ENCODE assay signal across 32 cellular contexts in genomic region chr6:71090216-71090615, GRCh38.
"Had no signal": no experiment of that assay in that cellular context is flagged by ENCODE, and none has a peak within 500 bp of the region (broad histone marks: within the 10 kb centered on the region; RNA-seq: fewer than 3 reads in every experiment).

No MANE protein-coding gene starts in this region.

- H3K4me3 ChIP-seq: ovary, psoas muscle, skin epidermis, smooth muscle cell, spleen, suprapubic skin, testis, tibial artery, transverse colon, upper lobe of left lung, vagina had no signal

- H3K27ac ChIP-seq: ovary, parathyroid adenoma, psoas muscle, skin epidermis, suprapubic skin, testis, tibial artery, transverse colon, upper lobe of left lung, vagina had no signal

- FAIRE-seq: urothelium cell line had no signal

- H3K4me2 ChIP-seq: smooth muscle cell had no signal

- H3K27me3 ChIP-seq: ovary, spleen, suprapubic skin, testis, tibial artery, transverse colon, upper lobe of left lung, vagina had no signal

- H3K27ac Mint-ChIP-seq: naive thymus-derived CD8-positive, alpha-beta T cell; natural killer cell treated with Interleukin-12 subunit alpha and Interleukin-12 subunit beta and Interleukin-15 and Interleukin-18, amount 100 ng/mL, for 72 hours; nephron progenitor cell; progenitor cell of endocrine pancreas; stimulated activated memory B cell treated with anti-CD40 and anti-IgM and Interleukin-4, amounts not matched to agents 10 μg/mL and 1 μg/mL and 100 μg/mL, for 72 hours; stimulated activated naive CD8-positive, alpha-beta T cell treated with anti-CD3 and anti-CD28 coated beads, Interleukin-15, amount 100 ng/mL, for 72 hours had no signal

- H3K9ac ChIP-seq: parathyroid adenoma had no signal

- H3K27me3 Mint-ChIP-seq: progenitor cell of endocrine pancreas; stimulated activated memory B cell treated with anti-CD40 and anti-IgM and Interleukin-4, amounts not matched to agents 10 μg/mL and 1 μg/mL and 100 μg/mL, for 72 hours; stimulated activated naive CD8-positive, alpha-beta T cell treated with anti-CD3 and anti-CD28 coated beads, Interleukin-15, amount 100 ng/mL, for 72 hours had no signal

- H3K36me3 ChIP-seq: ovary, spleen, suprapubic skin, tibial artery, transverse colon, upper lobe of left lung, vagina had no signal

- H3K9me3 ChIP-seq: ovary, psoas muscle, spleen, suprapubic skin, testis, tibial artery, transverse colon, upper lobe of left lung, vagina had no signal

- H3K4me1 Mint-ChIP-seq: naive thymus-derived CD8-positive, alpha-beta T cell; nephron progenitor cell; neural crest cell; stimulated activated memory B cell treated with anti-CD40 and anti-IgM and Interleukin-4, amounts not matched to agents 10 μg/mL and 1 μg/mL and 100 μg/mL, for 72 hours; stimulated activated naive CD8-positive, alpha-beta T cell treated with anti-CD3 and anti-CD28 coated beads, Interleukin-15, amount 100 ng/mL, for 72 hours had no signal

- ATAC-seq: naive thymus-derived CD8-positive, alpha-beta T cell; natural killer cell treated with Interleukin-12 subunit alpha and Interleukin-12 subunit beta and Interleukin-15 and Interleukin-18, amount 100 ng/mL, for 72 hours; psoas muscle; right cardiac atrium; sciatic nerve; stimulated activated naive CD8-positive, alpha-beta T cell treated with anti-CD3 and anti-CD28 coated beads, Interleukin-15, amount 100 ng/mL, for 72 hours; stimulated activated naive CD8-positive, alpha-beta T cell treated with anti-CD3 and anti-CD28 coated beads, Interleukin-15, Interleukin-2, amounts not matched to agents 100 U/mL and 50 U/mL, for 24 hours had no signal

- H3K36me3 Mint-ChIP-seq: naive thymus-derived CD8-positive, alpha-beta T cell; natural killer cell treated with Interleukin-12 subunit alpha and Interleukin-12 subunit beta and Interleukin-15 and Interleukin-18, amount 100 ng/mL, for 72 hours; stimulated activated memory B cell treated with anti-CD40 and anti-IgM and Interleukin-4, amounts not matched to agents 10 μg/mL and 1 μg/mL and 100 μg/mL, for 72 hours had no signal

- H3K79me2 ChIP-seq: parathyroid adenoma had no signal

- H3K4me1 ChIP-seq: psoas muscle, spleen, suprapubic skin, testis, tibial artery, transverse colon, upper lobe of left lung, vagina had no signal

- H3K4me3 Mint-ChIP-seq: naive thymus-derived CD8-positive, alpha-beta T cell; natural killer cell treated with Interleukin-12 subunit alpha and Interleukin-12 subunit beta and Interleukin-15 and Interleukin-18, amount 100 ng/mL, for 72 hours; nephron progenitor cell; neural crest cell; stimulated activated memory B cell treated with anti-CD40 and anti-IgM and Interleukin-4, amounts not matched to agents 10 μg/mL and 1 μg/mL and 100 μg/mL, for 72 hours; stimulated activated naive CD8-positive, alpha-beta T cell treated with anti-CD3 and anti-CD28 coated beads, Interleukin-15, amount 100 ng/mL, for 72 hours had no signal

- DNase-seq: naive thymus-derived CD8-positive, alpha-beta T cell; nephron progenitor cell; occipital lobe; ovary; posterior cingulate gyrus; psoas muscle; right cardiac atrium; spleen; stimulated activated CD4-positive, alpha-beta T cell treated with anti-CD3 and anti-CD28 coated beads, Interleukin-12 subunit alpha, Interleukin-12 subunit beta, amount 100 ng/mL, for 4 hours; stimulated activated CD4-positive, alpha-beta T cell treated with anti-CD3 and anti-CD28 coated beads, Interleukin-1b, Interleukin-23, amount 100 ng/mL, for 48 hours; stimulated activated CD4-positive, alpha-beta T cell treated with anti-CD3 and anti-CD28 coated beads, Interleukin-4, amount 100 ng/mL, for 1 hour; stimulated activated CD4-positive, alpha-beta T cell treated with anti-CD3 and anti-CD28 coated beads, Interleukin-4, amount 100 ng/mL, for 4 hours; stimulated activated CD8-positive, alpha-beta memory T cell treated with anti-CD3 and anti-CD28 coated beads, Interleukin-4, amount 100 ng/mL, for 48 hours; stimulated activated naive CD4-positive, alpha-beta T cell; stimulated activated naive CD8-positive, alpha-beta T cell treated with anti-CD3 and anti-CD28 coated beads, Interleukin-15, amount 100 ng/mL, for 72 hours; stimulated activated naive CD8-positive, alpha-beta T cell treated with anti-CD3 and anti-CD28 coated beads, Interleukin-15, Interleukin-2, amounts not matched to agents 100 U/mL and 50 U/mL, for 24 hours; substantia nigra; testis; tibial artery; transverse colon; upper lobe of left lung had no signal

- H2AFZ ChIP-seq: parathyroid adenoma had no signal
